ENCODE assay signal across 8 cellular contexts in genomic region chr2:11692966-11693521, GRCh38. TPM values are rescaled to one million over a fixed set of nuclear protein-coding genes. Genes with fewer than 3 reads are reported as not detected.
A peak's percentile ranks its signal among the peaks of the same experiment; 100 is the strongest.
DNase-seq lines count a peak whose midpoint lies in the region; ATAC-seq and TF ChIP-seq lines count a peak whose summit lies in the region.

No MANE protein-coding gene starts in this region.

- ATAC-seq in left cardiac atrium, result peak; percentile 34 to 52

- H3K4me1 ChIP-seq in sigmoid colon, result peaks cover 0 to 37% (median 30%) of the 10 kb centered on the region in 4 donors

- no peak for TF ChIP-seq POLR2A in sigmoid colon (IDR thresholded peaks at IDR 0.05)

- no peak overlapping the region for H3K4me3 ChIP-seq in sigmoid colon

- TF ChIP-seq EP300 in sigmoid colon (IDR thresholded peaks at IDR 0.05), result no peak

- TF ChIP-seq CTCF in GM12872 (IDR thresholded peaks at IDR 0.05; ENCODE audit: insufficient read depth, low read depth, low read length) (peak; percentile 87), sigmoid colon (IDR thresholded peaks at IDR 0.05) (peak; percentile 31 to 77 (median 64))

- POLR2A ChIA-PET in HEK293T (lab: Yijun Ruan, JAX), result no interaction called here

- H3K9me3 ChIP-seq in sigmoid colon, result no peaks in the 10 kb centered on the region

- no peaks in the 10 kb centered on the region for H3K36me3 ChIP-seq in sigmoid colon

- no peaks in the 10 kb centered on the region for H3K9me3 Mint-ChIP-seq in activated naive CD4-positive, alpha-beta T cell treated with anti-CD3 and anti-CD28 coated beads for 36 hours

- peaks cover 7% of the 10 kb centered on the region for H3K4me1 Mint-ChIP-seq in activated naive CD4-positive, alpha-beta T cell treated with anti-CD3 and anti-CD28 coated beads for 36 hours (ENCODE audit: low read depth)

- H3K36me3 Mint-ChIP-seq in activated naive CD4-positive, alpha-beta T cell treated with anti-CD3 and anti-CD28 coated beads for 36 hours (ENCODE audit: low read depth), result no peaks in the 10 kb centered on the region

- DNase-seq in HEK293T (ENCODE audit: extremely low spot score), result peak; percentile 75
- peak; percentile 86 for DNase-seq in NAMALWA (ENCODE audit: low spot score)
- DNase-seq in SK-MEL-5 (ENCODE audit: low read depth, low spot score), result peak; percentile 88
- peak; percentile 81 for DNase-seq in activated naive CD4-positive, alpha-beta T cell treated with anti-CD3 and anti-CD28 coated beads for 36 hours
- peak; percentile 61 for DNase-seq in left cardiac atrium
- DNase-seq in sigmoid colon, result peak; percentile 78
- no peak for DNase-seq in T1000 (lab: John Stamatoyannopoulos, UW)

- CTCF ChIA-PET in HEK293T (lab: Yijun Ruan, JAX), result interaction anchor here (0.6 to 1.4 kb wide), 12 partner anchors 9 to 403 kb away, joined by 3 to 9 read pairs (median 3); no protein-coding TSS in a partner anchor
- CTCF ChIA-PET in activated naive CD4-positive, alpha-beta T cell treated with anti-CD3 and anti-CD28 coated beads for 36 hours (lab: Charles Lee), result interaction anchor here (0.5 to 19.6 kb wide), 31 partner anchors 9 to 1072 kb away, joined by 3 to 410 read pairs (median 4); no protein-coding TSS in a partner anchor

- in situ Hi-C loops in SK-MEL-5 (cut with HindIII; ENCODE audit: low pct_unique_long_range_greater_than_20kb, low sequenced_read_pairs), result loop anchor here (25.0 kb wide), 1 partner anchor 94 kb away; no protein-coding TSS in a partner anchor

- H3K27ac ChIP-seq in sigmoid colon, result no peak overlapping the region

- H3K27me3 ChIP-seq in sigmoid colon, result no peaks in the 10 kb centered on the region

- no peak overlapping the region for H3K4me3 Mint-ChIP-seq in activated naive CD4-positive, alpha-beta T cell treated with anti-CD3 and anti-CD28 coated beads for 36 hours

- peaks cover 3% of the 10 kb centered on the region for H3K27me3 Mint-ChIP-seq in activated naive CD4-positive, alpha-beta T cell treated with anti-CD3 and anti-CD28 coated beads for 36 hours (ENCODE audit: low read depth)

- 4 to 23% methylated on average over 9 of the region's 9 CpGs for WGBS in sigmoid colon, 2 donors

- intact Hi-C loops in activated naive CD4-positive, alpha-beta T cell treated with anti-CD3 and anti-CD28 coated beads for 36 hours (cut with micrococcal nuclease), result loop anchor here (1.0 to 10.0 kb wide), 3 partner anchors 51 to 1312 kb away; no protein-coding TSS in a partner anchor
- intact Hi-C loops in left cardiac atrium (cut with DNase I), result loop anchor here (2.0 to 10.0 kb wide), 4 partner anchors 52 to 89 kb away; partner anchors contain the start of gene LPIN1 (in 2 of the 2)
- intact Hi-C loops in sigmoid colon (cut with DNase I), result loop anchor here (1.0 kb wide), 2 partner anchors 55 to 86 kb away; no protein-coding TSS in a partner anchor

- H3K27ac Mint-ChIP-seq in activated naive CD4-positive, alpha-beta T cell treated with anti-CD3 and anti-CD28 coated beads for 36 hours, result no peak overlapping the region

TF ChIP-seq in HEK293T, 16 proteins besides CTCF, POLR2A, EP300 and RAD21:
- TF ChIP-seq PKNOX1 (IDR thresholded peaks at IDR 0.05), result peak; percentile 53; the same call in 1 of the 2 replicates
- TF ChIP-seq ARNT (IDR thresholded peaks at IDR 0.05), result no peak

RNA-seq across cellular contexts. Expression of gene NTSR2, which starts 23.0 kb away (rescaled TPM):
- not detected in 2 replicates for total RNA-seq in SK-MEL-5 (2014; rRNA removed; shearing (Covaris generic))
- polyA plus RNA-seq in SK-MEL-5 (2015; cell fraction: cytosol; rRNA removed), result not detected in 2 replicates
- polyA plus RNA-seq in SK-MEL-5 (2015; cell fraction: nucleus; rRNA removed), result not detected in 2 replicates
- not detected for total RNA-seq in activated naive CD4-positive, alpha-beta T cell treated with anti-CD3 and anti-CD28 coated beads for 36 hours
- total RNA-seq in left cardiac atrium, result under 1 TPM in 1 of 2 donors, not detected in 1; 0.24 TPM
- not detected for total RNA-seq in sigmoid colon
- under 1 TPM in 2 of 3 donors, not detected in 1; 0.04 to 0.60 TPM for polyA plus RNA-seq in sigmoid colon

RNA-seq across cellular contexts. Expression of gene LPIN1, which starts 53.4 kb away (rescaled TPM):
- total RNA-seq in SK-MEL-5 (2014; rRNA removed; shearing (Covaris generic)), result 43.4 and 45.8 TPM in 2 replicates
- 39.0 and 47.0 TPM in 2 replicates for polyA plus RNA-seq in SK-MEL-5 (2015; cell fraction: cytosol; rRNA removed)
- polyA plus RNA-seq in SK-MEL-5 (2015; cell fraction: nucleus; rRNA removed), result 72.0 and 79.3 TPM in 2 replicates
- 100 to 1,000 TPM in 1 of 2 experiments, 10 to 100 TPM in 1; 96.4 to 102 TPM for total RNA-seq in activated naive CD4-positive, alpha-beta T cell treated with anti-CD3 and anti-CD28 coated beads for 36 hours
- total RNA-seq in left cardiac atrium, result 10 to 100 TPM; 38.7 to 69.1 TPM
- total RNA-seq in sigmoid colon, result 10 to 100 TPM; 27.5 to 37.4 (median 30.6) TPM
- 10 to 100 TPM in 1 of 3 donors, 1 to 10 TPM in 2; 4.2 to 29.2 (median 4.9) TPM for polyA plus RNA-seq in sigmoid colon
